ENCODE assay signal across 8 cellular contexts in genomic region chr5:72108200-72109050, GRCh38. TPM values are rescaled to one million over a fixed set of nuclear protein-coding genes. Genes with fewer than 3 reads are reported as not detected.
DNase-seq lines count a peak whose midpoint lies in the region; ATAC-seq and TF ChIP-seq lines count a peak whose summit lies in the region.

No MANE protein-coding gene starts in this region.

- H3K4me3 ChIP-seq in BE2C (ENCODE audit: low read depth, low read length) (peak overlapping the region; percentile 95), ascending aorta (peak overlapping the region; percentile 72 to 94), right cardiac atrium (ENCODE audit: low read length) (peak overlapping the region; percentile 61)

- H3K27ac ChIP-seq in ascending aorta (peak overlapping the region; percentile 94 to 97), right cardiac atrium (ENCODE audit: low read length) (peak overlapping the region; percentile 69)

- intact Hi-C loops in ascending aorta (cut with DNase I) (loop anchor here (1.0 to 10.0 kb wide), 6 partner anchors 24 to 524 kb away; partner anchors contain the start of gene MCCC2), right cardiac atrium (cut with DNase I) (loop anchor here in 3 of 4 donors (5.0 to 10.0 kb wide), 2 partner anchors 324 to 326 kb away; no protein-coding TSS in a partner anchor), posterior cingulate gyrus (cut with DNase I) (loop anchor here (5.0 to 10.0 kb wide), 2 partner anchors 94 to 199 kb away; no protein-coding TSS in a partner anchor)

- under 1% methylated on average over 72 of the region's 72 CpGs for WGBS in right cardiac atrium

- TF ChIP-seq CTCF in BE2C (IDR thresholded peaks at IDR 0.05; ENCODE audit: low read depth, low read length) (no peak), ascending aorta (IDR thresholded peaks at IDR 0.05) (no peak)

- H3K27me3 ChIP-seq in BE2C (no peaks in the 10 kb centered on the region), ascending aorta (no peaks in the 10 kb centered on the region), right cardiac atrium (ENCODE audit: control insufficient read depth, insufficient read depth) (no peaks in the 10 kb centered on the region)

- H3K4me1 ChIP-seq in BE2C = peaks cover 8% of the 10 kb centered on the region
- H3K4me1 ChIP-seq in ascending aorta = peaks cover 0 to 14% of the 10 kb centered on the region in 2 donors
- H3K4me1 ChIP-seq in right cardiac atrium (ENCODE audit: control insufficient read depth, insufficient read depth, low read length) = peaks cover 3% of the 10 kb centered on the region

- ATAC-seq in GM19395 (IDR thresholded peaks at IDR 0.05; ENCODE audit: unreplicated experiment) = peak; percentile 40
- ATAC-seq in right cardiac atrium = peak; percentile 79 to 82
- ATAC-seq in HG03095 (IDR thresholded peaks at IDR 0.05; ENCODE audit: unreplicated experiment) = no peak

- H3K36me3 ChIP-seq in BE2C (peaks cover 10% of the 10 kb centered on the region), ascending aorta (no peaks in the 10 kb centered on the region)

- H3K9me3 ChIP-seq in BE2C (no peaks in the 10 kb centered on the region), ascending aorta (no peaks in the 10 kb centered on the region), right cardiac atrium (ENCODE audit: control insufficient read depth, low read length) (no peaks in the 10 kb centered on the region)

- DNase-seq in BE2C = peak; percentile 96
- DNase-seq in NCI-H226 = peak; percentile 62
- DNase-seq in ascending aorta (ENCODE audit: low spot score in 2 of 2) = peak; percentile 56 to 93
- peak; percentile 83 to 94 (median 94) for DNase-seq in right cardiac atrium
- DNase-seq in posterior cingulate gyrus = peak; percentile 64 to 96 (median 76)
- no peak for DNase-seq in cortex of kidney (lab: John Stamatoyannopoulos, UW)

RNA-seq across cellular contexts. Expression of gene MAP1B, which starts 1.1 kb away (rescaled TPM):
- polyA plus RNA-seq in BE2C (2012; ENCODE audit: insufficient read depth, insufficient read length, low read depth) = 127 TPM
- 1,059 TPM for total RNA-seq in ascending aorta
- total RNA-seq in right cardiac atrium = 100 to 1,000 TPM in 2 of 4 donors, 10 to 100 TPM in 2; 89.9 to 196 (median 130) TPM
- 19.7 TPM for polyA plus RNA-seq in right cardiac atrium
